17 cellular contexts compared by ENCODE assay signal in the genomic region with DNA sequence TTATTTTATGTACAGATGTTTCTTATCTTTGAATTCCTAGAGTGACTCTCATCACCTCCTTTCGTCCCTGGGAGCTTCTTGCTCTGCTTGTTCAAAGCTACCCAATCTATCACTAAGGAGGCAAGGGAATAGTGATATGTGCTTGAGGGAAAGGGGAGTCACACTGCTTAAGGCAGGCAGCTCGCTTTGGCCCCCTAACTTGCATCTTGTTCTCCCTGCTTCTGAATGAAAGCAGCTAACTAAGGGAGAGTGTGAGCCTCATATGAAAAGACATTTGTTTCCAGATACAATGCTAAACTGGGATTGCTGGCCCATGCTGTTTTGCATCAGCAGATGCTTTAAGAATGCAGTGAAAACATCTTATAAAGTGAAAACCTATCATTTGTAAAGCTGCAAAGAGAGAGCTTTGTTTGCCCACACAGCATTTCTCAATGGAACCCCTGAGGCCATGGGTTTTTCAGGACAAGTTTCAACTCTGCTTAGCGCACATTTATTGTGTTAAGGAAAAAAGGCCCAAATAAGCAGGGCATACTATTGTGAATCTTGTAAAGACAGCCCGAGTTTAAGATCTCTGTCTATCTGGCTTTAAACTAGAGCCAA.
DNase-seq lines count a peak whose midpoint lies in the region; ATAC-seq and TF ChIP-seq lines count a peak whose summit lies in the region.
"Had no signal": no experiment of that assay in that cellular context is flagged by ENCODE, and none has a peak within 500 bp of the region (broad histone marks: within the 10 kb centered on the region; RNA-seq: fewer than 3 reads in every experiment).

No MANE protein-coding gene starts in this region.

- H3K27me3 ChIP-seq in HUES64 (ENCODE audit: insufficient read depth, low read length) (no peaks in the 10 kb centered on the region), endodermal cell (ENCODE audit: control insufficient read depth, insufficient read depth, low read length, poor library complexity, severe bottlenecking) (no peaks in the 10 kb centered on the region)

- peaks cover 23% of the 10 kb centered on the region for H3K4me1 ChIP-seq in HUES64 (ENCODE audit: insufficient read depth, low read length)
- H3K4me1 ChIP-seq in endodermal cell (ENCODE audit: control insufficient read depth, insufficient read depth, low read length), result no peaks in the 10 kb centered on the region

- H3K4me3 ChIP-seq in HUES64 (ENCODE audit: low read length) (no peak overlapping the region), endodermal cell (ENCODE audit: low read length) (no peak overlapping the region)
- H3K4me3 ChIP-seq: SK-N-MC had no signal

- no peak for ATAC-seq in HG03175 (IDR thresholded peaks at IDR 0.05; ENCODE audit: unreplicated experiment)
- ATAC-seq: HepG2 had no signal

- H3K9ac ChIP-seq in HUES64 (ENCODE audit: low read depth, low read length) (no peak overlapping the region), endodermal cell (ENCODE audit: extremely low read depth, low read length, poor library complexity, severe bottlenecking) (no peak overlapping the region)

- no peaks in the 10 kb centered on the region for H3K36me3 Mint-ChIP-seq in endodermal cell (ENCODE audit: low read depth)
- no peaks in the 10 kb centered on the region for H3K36me3 Mint-ChIP-seq in endothelial cell (ENCODE audit: low read depth, unreplicated experiment)

- H3K9me3 ChIP-seq in HUES64 (ENCODE audit: insufficient read depth, low read depth, low read length), result no peaks in the 10 kb centered on the region
- H3K9me3 ChIP-seq in endodermal cell (ENCODE audit: control insufficient read depth, low read length), result no peaks in the 10 kb centered on the region

- 70% methylated on average over 3 of the region's 4 CpGs for WGBS in HUES64
- WGBS in endodermal cell (ENCODE audit: insufficient coverage in 1 of 2, insufficient read length in 1 of 2), 2 experiments, result 46 to 68% methylated on average over 3 to 4 of the region's 4 CpGs

- H3K27ac Mint-ChIP-seq in endodermal cell, result no peak overlapping the region
- no peak overlapping the region for H3K27ac Mint-ChIP-seq in endothelial cell (ENCODE audit: unreplicated experiment)
- H3K27ac Mint-ChIP-seq: B cell had no signal

- no peak for TF ChIP-seq CTCF in endodermal cell (conservative IDR thresholded peaks at IDR 0.05)
- no peak for TF ChIP-seq CTCF in endothelial cell (IDR thresholded peaks at IDR 0.05; ENCODE audit: unreplicated experiment)

- H3K4me3 Mint-ChIP-seq in endodermal cell, result no peak overlapping the region
- H3K4me3 Mint-ChIP-seq in endothelial cell (ENCODE audit: unreplicated experiment), result no peak overlapping the region
- H3K4me3 Mint-ChIP-seq: B cell had no signal

- peaks cover 3% of the 10 kb centered on the region for H3K27me3 Mint-ChIP-seq in endodermal cell (ENCODE audit: insufficient read depth)
- H3K27me3 Mint-ChIP-seq in endothelial cell (ENCODE audit: unreplicated experiment), result peaks cover 2% of the 10 kb centered on the region
- H3K27me3 Mint-ChIP-seq: B cell had no signal

- H3K4me1 Mint-ChIP-seq in endodermal cell (no peaks in the 10 kb centered on the region), endothelial cell (ENCODE audit: unreplicated experiment) (no peaks in the 10 kb centered on the region)
- H3K4me1 Mint-ChIP-seq: B cell had no signal

- no peaks in the 10 kb centered on the region for H3K36me3 ChIP-seq in HUES64 (ENCODE audit: insufficient read depth, low read length)
- H3K36me3 ChIP-seq in endodermal cell (ENCODE audit: control insufficient read depth, insufficient read depth, low read length), result no peaks in the 10 kb centered on the region

- no peaks in the 10 kb centered on the region for H3K9me3 Mint-ChIP-seq in endodermal cell
- H3K9me3 Mint-ChIP-seq in endothelial cell (ENCODE audit: unreplicated experiment), result no peaks in the 10 kb centered on the region

- peak overlapping the region; percentile 47; the same call in 1 of the 2 replicates for H3K27ac ChIP-seq in HUES64 (ENCODE audit: low read depth, low read length)
- peak overlapping the region; percentile 74 for H3K27ac ChIP-seq in endodermal cell (ENCODE audit: low read depth, low read length)
- H3K27ac ChIP-seq: SK-N-MC had no signal

- no peak for DNase-seq in endodermal cell
- DNase-seq in medulla oblongata (ENCODE audit: extremely low spot score), result peak; percentile 20
- DNase-seq in KG1 (lab: John Stamatoyannopoulos, UW), result no peak
- no peak for DNase-seq in effector CD4-positive, alpha-beta T cell
- no peak for DNase-seq in endothelial cell (ENCODE audit: low spot score)
- DNase-seq: COR-L47, KBM-7, NCI-H1694 treated with DMSO at 0.1 percent for 48 hours, NCI-H2107, NCI-H510A, NCI-H774, SHP77 had no signal
